8 cellular contexts compared by ENCODE assay signal in genomic region chr12:24960222-24960855, GRCh38. TPM values are rescaled to one million over a fixed set of nuclear protein-coding genes. Genes with fewer than 3 reads are reported as not detected.
A peak's percentile ranks its signal among the peaks of the same experiment; 100 is the strongest.
DNase-seq lines count a peak whose midpoint lies in the region; ATAC-seq and TF ChIP-seq lines count a peak whose summit lies in the region.

No MANE protein-coding gene starts in this region.

- H3K9ac ChIP-seq in mesenchymal stem cell (ENCODE audit: low read length), result no peak overlapping the region

- H2AK5ac ChIP-seq in mesenchymal stem cell (ENCODE audit: low read length, severe bottlenecking), result no peak overlapping the region

- H2BK15ac ChIP-seq in mesenchymal stem cell (ENCODE audit: low read depth, poor library complexity, severe bottlenecking), result no peak overlapping the region

- no peaks in the 10 kb centered on the region for H3K79me1 ChIP-seq in mesenchymal stem cell (replicated peaks; ENCODE audit: low read length, poor library complexity, severe bottlenecking)

- no peak overlapping the region for H3K4ac ChIP-seq in mesenchymal stem cell (ENCODE audit: low read depth in 1 of 2, low read length in 2 of 2)

- no peaks in the 10 kb centered on the region for H3K9me3 ChIP-seq in BE2C
- peaks cover 10% of the 10 kb centered on the region for H3K9me3 ChIP-seq in mesenchymal stem cell (ENCODE audit: control insufficient read depth, low read length)
- H3K9me3 ChIP-seq in ascending aorta, result peaks cover 0 to 12% of the 10 kb centered on the region in 2 donors

- no peak overlapping the region for H2BK120ac ChIP-seq in mesenchymal stem cell (ENCODE audit: low read depth, low read length)

- in situ Hi-C loops in brain microvascular endothelial cell (cut with HindIII; ENCODE audit: low pct_ligation_motif_present, low sequenced_read_pairs), result no loop called here

- 0% methylated on average over 1 of the region's 2 CpGs for WGBS in mesenchymal stem cell

- H3K4me3 ChIP-seq in BE2C (ENCODE audit: low read depth, low read length) (no peak overlapping the region), brain microvascular endothelial cell (ENCODE audit: low read depth, low read length) (no peak overlapping the region), mesenchymal stem cell (ENCODE audit: insufficient read depth in 1 of 2, low read depth in 1 of 2, low read length in 2 of 2) (no peak overlapping the region), ascending aorta (no peak overlapping the region)

- TF ChIP-seq CTCF in BE2C (IDR thresholded peaks at IDR 0.05; ENCODE audit: low read depth, low read length), result peak; percentile 83
- TF ChIP-seq CTCF in brain microvascular endothelial cell (IDR thresholded peaks at IDR 0.05; ENCODE audit: low read depth, low read length, missing control alignments), result peak; percentile 91
- peak in 1 of 3 experiments; percentile 36 for TF ChIP-seq CTCF in ascending aorta (IDR thresholded peaks at IDR 0.05)

- no peak overlapping the region for H3K18ac ChIP-seq in mesenchymal stem cell (ENCODE audit: low read depth in 1 of 2, low read length in 2 of 2)

- H2BK5ac ChIP-seq in mesenchymal stem cell (ENCODE audit: low read depth, low read length, poor library complexity, severe bottlenecking), result no peak overlapping the region

- DNase-seq in BE2C (peak; percentile 57), OCI-M1 (lab: John Stamatoyannopoulos, UW) (peak; percentile 74), brain microvascular endothelial cell (peak; percentile 68), mesenchymal stem cell (peak; percentile 69), ascending aorta (ENCODE audit: low spot score in 2 of 2) (no peak), mesenteric fat pad (ENCODE audit: low spot score) (no peak)

- H3K27me3 ChIP-seq in BE2C (no peaks in the 10 kb centered on the region), brain microvascular endothelial cell (replicated peaks) (no peaks in the 10 kb centered on the region), mesenchymal stem cell (ENCODE audit: control insufficient read depth in 1 of 2, insufficient read depth in 1 of 2, low read length in 2 of 2) (no peaks in the 10 kb centered on the region), ascending aorta (no peaks in the 10 kb centered on the region)

- no peak overlapping the region for H3K23ac ChIP-seq in mesenchymal stem cell (ENCODE audit: low read length in 2 of 2)

- no peak overlapping the region for H2AFZ ChIP-seq in mesenchymal stem cell (ENCODE audit: low read depth, low read length)

- no peak overlapping the region for H3K14ac ChIP-seq in mesenchymal stem cell (ENCODE audit: low read length in 2 of 2)

- ATAC-seq in GM18861 (IDR thresholded peaks at IDR 0.05; ENCODE audit: unreplicated experiment) (peak; percentile 79), HG03103 (IDR thresholded peaks at IDR 0.05; ENCODE audit: low read depth, unreplicated experiment) (peak; percentile 81)

- no peaks in the 10 kb centered on the region for H3K36me3 ChIP-seq in BE2C
- H3K36me3 ChIP-seq in brain microvascular endothelial cell (replicated peaks), result no peaks in the 10 kb centered on the region
- no peaks in the 10 kb centered on the region for H3K36me3 ChIP-seq in mesenchymal stem cell (ENCODE audit: control insufficient read depth in 1 of 2, insufficient read depth in 2 of 2, low read depth in 1 of 2, low read length in 2 of 2)
- H3K36me3 ChIP-seq in ascending aorta, result no peaks in the 10 kb centered on the region

- H3K27ac ChIP-seq in brain microvascular endothelial cell (no peak overlapping the region), mesenchymal stem cell (ENCODE audit: low read length, poor library complexity, severe bottlenecking) (no peak overlapping the region), ascending aorta (no peak overlapping the region)

- intact Hi-C loops in ascending aorta (cut with DNase I), result no loop called here

- no peak overlapping the region for H2BK12ac ChIP-seq in mesenchymal stem cell (ENCODE audit: low read length in 2 of 2)

- H4K8ac ChIP-seq in mesenchymal stem cell (ENCODE audit: low read length), result no peak overlapping the region

- no peak overlapping the region for H4K91ac ChIP-seq in mesenchymal stem cell (ENCODE audit: low read length)

- H3K4me1 ChIP-seq in BE2C (no peaks in the 10 kb centered on the region), mesenchymal stem cell (ENCODE audit: control insufficient read depth, insufficient read depth, low read depth, low read length) (no peaks in the 10 kb centered on the region), ascending aorta (no peaks in the 10 kb centered on the region)

- no peak overlapping the region for H3K4me2 ChIP-seq in mesenchymal stem cell (ENCODE audit: low read length, poor library complexity, severe bottlenecking)

RNA-seq across cellular contexts. Expression of gene BCAT1, which starts 11.4 kb away (rescaled TPM):
- polyA plus RNA-seq in BE2C (2012; ENCODE audit: insufficient read depth, insufficient read length, low read depth), result 65.1 TPM
- 65.2 TPM for polyA plus RNA-seq in mesenchymal stem cell (2013, experiment 1 of 2)
- 68.3 TPM for polyA plus RNA-seq in mesenchymal stem cell (2013, experiment 2 of 2)
- total RNA-seq in ascending aorta (16.5 TPM), mesenteric fat pad (40.8 TPM)

Comparison
In these comparisons a context has a peak if more than half of its experiments do, and no peak if none do; other contexts are left out.
1. DNase-seq: peak in BE2C (single experiment), OCI-M1 (single experiment), brain microvascular endothelial cell (single experiment) and mesenchymal stem cell (single experiment); none in ascending aorta (0 of 2) and mesenteric fat pad (single experiment).